21 cellular contexts compared by ENCODE assay signal in genomic region chr3:188905580-188905979, GRCh38.
"Had no signal": no experiment of that assay in that cellular context is flagged by ENCODE, and none has a peak within 500 bp of the region (broad histone marks: within the 10 kb centered on the region; RNA-seq: fewer than 3 reads in every experiment).

No MANE protein-coding gene starts in this region.

- H3K36me3 Mint-ChIP-seq: WTC11 had no signal

- H3K4me3 Mint-ChIP-seq: activated naive CD8-positive, alpha-beta T cell; activated T-cell treated with anti-CD3 and anti-CD28 coated beads, Interleukin-2, amount 50 U/mL, for 4 hours; endodermal cell; nephron; WTC11 had no signal

- DNase-seq: activated CD8-positive, alpha-beta memory T cell treated with anti-CD3 and anti-CD28 coated beads for 24 hours; activated CD8-positive, alpha-beta memory T cell treated with anti-CD3 and anti-CD28 coated beads, Interleukin-2, amount 50 U/mL, for 48 hours; activated naive CD4-positive, alpha-beta T cell; activated T-cell treated with anti-CD3 and anti-CD28 coated beads, Interleukin-2, amount 50 U/mL, for 4 hours; colonic mucosa; endodermal cell; heart right ventricle; islet precursor cell; left cardiac atrium; sigmoid colon; stimulated activated CD4-positive, alpha-beta T cell treated with anti-CD3 and anti-CD28 coated beads, Interleukin-4, amount 100 ng/mL, for 1 hour; stimulated activated naive CD4-positive, alpha-beta T cell; T1000 had no signal

- H3K27me3 ChIP-seq: breast epithelium, colonic mucosa, sigmoid colon, testis, vagina had no signal

- H3K4me3 ChIP-seq: breast epithelium, colonic mucosa, heart right ventricle, sigmoid colon, testis, vagina had no signal

- H3K4me1 Mint-ChIP-seq: endodermal cell had no signal

- ATAC-seq: activated T-cell treated with anti-CD3 and anti-CD28 coated beads, Interleukin-2, amount 50 U/mL, for 4 hours had no signal

- H3K27ac Mint-ChIP-seq: activated naive CD8-positive, alpha-beta T cell; activated T-helper 2 cell treated with anti-CD3 and anti-CD28 coated beads, Interferon-gamma antibody, Interleukin-2, Interleukin-4, amounts not matched to agents 10 μg/mL and 5 μg/mL and 100 μg/mL, durations not matched to agents 14 hours and 24 hours and 36 hours; endodermal cell; nephron; WTC11 had no signal

- H3K9me3 Mint-ChIP-seq: activated T-cell treated with anti-CD3 and anti-CD28 coated beads, Interleukin-2, amount 50 U/mL, for 4 hours; activated T-helper 2 cell treated with anti-CD3 and anti-CD28 coated beads, Interferon-gamma antibody, Interleukin-2, Interleukin-4, amounts not matched to agents 10 μg/mL and 5 μg/mL and 100 μg/mL, durations not matched to agents 14 hours and 24 hours and 36 hours; endodermal cell; WTC11 had no signal

- H3K4me1 ChIP-seq: colonic mucosa, parathyroid adenoma had no signal

- H3K36me3 ChIP-seq: breast epithelium, colonic mucosa, heart right ventricle, sigmoid colon, vagina had no signal

- H3K27ac ChIP-seq: breast epithelium, colonic mucosa, parathyroid adenoma, testis, vagina had no signal

- H3K27me3 Mint-ChIP-seq: activated naive CD8-positive, alpha-beta T cell had no signal

- H3K9me3 ChIP-seq: breast epithelium, colonic mucosa, heart right ventricle, sigmoid colon, testis, vagina had no signal
